ENCODE assay signal across 15 cellular contexts in genomic region chr5:133687212-133688051, GRCh38.
"Had no signal": no experiment of that assay in that cellular context is flagged by ENCODE, and none has a peak within 500 bp of the region (broad histone marks: within the 10 kb centered on the region; RNA-seq: fewer than 3 reads in every experiment).

No MANE protein-coding gene starts in this region.

- H3K4me3 ChIP-seq: esophagus muscularis mucosa, testis had no signal

- H3K36me3 ChIP-seq: esophagus muscularis mucosa had no signal

- H3K27ac ChIP-seq: esophagus muscularis mucosa, testis had no signal

- H3K4me3 Mint-ChIP-seq: activated naive CD4-positive, alpha-beta T cell treated with anti-CD3 and anti-CD28 coated beads for 36 hours; activated T-cell treated with anti-CD3 and anti-CD28 coated beads, Interleukin-2, amount 50 U/mL, for 4 hours; brain; natural killer cell; stimulated activated memory B cell treated with anti-CD40 and anti-IgM and Interleukin-4, amounts not matched to agents 10 μg/mL and 1 μg/mL and 100 μg/mL, for 72 hours; T-helper 1 cell treated with Interleukin-12 subunit alpha and Interleukin-12 subunit beta and Interleukin-4 antibody, amounts not matched to agents 30 μg/mL and 1 μg/mL, for 36 hours; type B pancreatic cell had no signal

- H3K36me3 Mint-ChIP-seq: brain; natural killer cell; stimulated activated memory B cell treated with anti-CD40 and anti-IgM and Interleukin-4, amounts not matched to agents 10 μg/mL and 1 μg/mL and 100 μg/mL, for 72 hours; type B pancreatic cell had no signal

- H3K27ac Mint-ChIP-seq: activated naive CD4-positive, alpha-beta T cell treated with anti-CD3 and anti-CD28 coated beads for 36 hours; brain; natural killer cell; stimulated activated memory B cell treated with anti-CD40 and anti-IgM and Interleukin-4, amounts not matched to agents 10 μg/mL and 1 μg/mL and 100 μg/mL, for 72 hours; T-helper 1 cell treated with Interleukin-12 subunit alpha and Interleukin-12 subunit beta and Interleukin-4 antibody, amounts not matched to agents 30 μg/mL and 1 μg/mL, for 36 hours; type B pancreatic cell had no signal

- DNase-seq: activated CD4-positive, alpha-beta T cell treated with anti-CD3 and anti-CD28 coated beads, Interleukin-2, amount 50 U/mL, for 1 hour; activated CD8-positive, alpha-beta memory T cell treated with anti-CD3 and anti-CD28 coated beads, Interleukin-2, amount 50 U/mL, for 4 hours; activated naive CD4-positive, alpha-beta T cell treated with anti-CD3 and anti-CD28 coated beads for 36 hours; activated T-cell treated with anti-CD3 and anti-CD28 coated beads, Interleukin-2, amount 50 U/mL, for 4 hours; central memory CD4-positive, alpha-beta T cell; natural killer cell; nucleus accumbens; stimulated activated CD4-positive, alpha-beta T cell treated with anti-CD3 and anti-CD28 coated beads, Interleukin-4, amount 100 ng/mL, for 4 hours; testis had no signal

- H3K4me1 ChIP-seq: esophagus muscularis mucosa, testis had no signal

- H3K9me3 Mint-ChIP-seq: activated naive CD4-positive, alpha-beta T cell treated with anti-CD3 and anti-CD28 coated beads for 36 hours; activated T-cell treated with anti-CD3 and anti-CD28 coated beads, Interleukin-2, amount 50 U/mL, for 4 hours; natural killer cell; stimulated activated memory B cell treated with anti-CD40 and anti-IgM and Interleukin-4, amounts not matched to agents 10 μg/mL and 1 μg/mL and 100 μg/mL, for 72 hours; T-helper 1 cell treated with Interleukin-12 subunit alpha and Interleukin-12 subunit beta and Interleukin-4 antibody, amounts not matched to agents 30 μg/mL and 1 μg/mL, for 36 hours; type B pancreatic cell had no signal

- H3K27me3 ChIP-seq: testis had no signal

- ATAC-seq: natural killer cell, sciatic nerve had no signal

- H3K9me3 ChIP-seq: esophagus muscularis mucosa, testis had no signal

- H3K4me1 Mint-ChIP-seq: natural killer cell; stimulated activated memory B cell treated with anti-CD40 and anti-IgM and Interleukin-4, amounts not matched to agents 10 μg/mL and 1 μg/mL and 100 μg/mL, for 72 hours had no signal
